36 cellular contexts compared by ENCODE assay signal in the genomic region with DNA sequence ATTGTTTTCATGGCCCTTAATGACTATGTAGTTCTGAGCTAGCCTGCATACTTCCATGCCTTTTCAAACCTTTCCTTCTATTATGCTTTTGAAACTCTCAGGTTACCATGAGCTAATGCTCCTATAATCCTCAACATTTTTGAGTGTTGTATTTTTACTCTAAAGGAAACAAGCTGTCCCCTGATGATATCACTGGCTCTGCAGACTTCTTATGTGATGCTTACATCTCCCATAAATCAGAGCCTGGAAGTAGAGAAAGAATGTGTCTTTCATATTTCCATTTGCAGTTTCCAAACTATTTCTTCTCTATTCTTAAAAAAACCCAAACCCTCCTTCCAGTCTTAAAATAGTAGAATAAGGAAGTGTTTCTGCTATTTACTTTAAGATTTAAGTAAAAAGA.
"Had no signal": no experiment of that assay in that cellular context is flagged by ENCODE, and none has a peak within 500 bp of the region (broad histone marks: within the 10 kb centered on the region; RNA-seq: fewer than 3 reads in every experiment).

No MANE protein-coding gene starts in this region.

- H3K27ac Mint-ChIP-seq: activated CD4-positive, alpha-beta memory T cell treated with anti-CD3 and anti-CD28 coated beads, Interleukin-2, amount 10 ng/mL, durations not matched to agents 7 days and 5 days; activated CD4-positive, alpha-beta T cell treated with anti-CD3 and anti-CD28 coated beads for 36 hours; activated CD4-positive, alpha-beta T cell treated with anti-CD3 and anti-CD28 coated beads, Interleukin-2, amount 10 ng/mL, durations not matched to agents 24 days and 14 days; activated CD8-positive, alpha-beta memory T cell treated with anti-CD3 and anti-CD28 coated beads, Interleukin-2, amount 10 ng/mL, durations not matched to agents 7 days and 5 days; activated CD8-positive, alpha-beta T cell treated with anti-CD3 and anti-CD28 coated beads, Interleukin-2, amount 10 ng/mL, durations not matched to agents 7 days and 5 days; activated naive CD4-positive, alpha-beta T cell treated with anti-CD3 and anti-CD28 coated beads, Interleukin-2, amount 10 ng/mL, durations not matched to agents 7 days and 5 days; activated naive CD4-positive, alpha-beta T cell treated with anti-CD3 and anti-CD28 coated beads, Interleukin-2, amount 50 U/mL, for 24 hours; activated naive CD8-positive, alpha-beta T cell; activated naive CD8-positive, alpha-beta T cell treated with anti-CD3 and anti-CD28 coated beads, Interleukin-2, amount 10 ng/mL, durations not matched to agents 7 days and 5 days; activated naive CD8-positive, alpha-beta T cell treated with anti-CD3 and anti-CD28 coated beads, Interleukin-2, amount 50 U/mL, for 24 hours; activated T-cell treated with anti-CD3 and anti-CD28 coated beads, Interleukin-2, amount 50 U/mL, for 24 hours; activated T-helper 2 cell treated with anti-CD3 and anti-CD28 coated beads, Interferon-gamma antibody, Interleukin-2, Interleukin-4, amounts not matched to agents 10 μg/mL and 5 μg/mL and 100 μg/mL, durations not matched to agents 14 hours and 24 hours and 36 hours; brain; T-helper 1 cell treated with Interleukin-12 subunit alpha and Interleukin-12 subunit beta and Interleukin-4 antibody, amounts not matched to agents 30 μg/mL and 1 μg/mL, for 36 hours; T-helper 2 cell treated with Interferon-gamma antibody and Interleukin-4, amounts not matched to agents 5 μg/mL and 100 μg/mL, for 36 hours; WTC11 had no signal

- DNase-seq: activated CD4-positive, alpha-beta memory T cell treated with anti-CD3 and anti-CD28 coated beads, Interleukin-2, amount 10 ng/mL, durations not matched to agents 7 days and 5 days; activated CD4-positive, alpha-beta T cell treated with anti-CD3 and anti-CD28 coated beads for 1 hour; activated CD4-positive, alpha-beta T cell treated with anti-CD3 and anti-CD28 coated beads for 36 hours; activated CD4-positive, alpha-beta T cell treated with anti-CD3 and anti-CD28 coated beads, Interleukin-2, amount 10 ng/mL, durations not matched to agents 24 days and 14 days; activated CD4-positive, alpha-beta T cell treated with anti-CD3 and anti-CD28 coated beads, Interleukin-2, amount 50 U/mL, for 48 hours; activated CD4-positive, CD25-positive, alpha-beta regulatory T cell; activated CD8-positive, alpha-beta memory T cell treated with anti-CD3 and anti-CD28 coated beads for 24 hours; activated CD8-positive, alpha-beta memory T cell treated with anti-CD3 and anti-CD28 coated beads, Interleukin-2, amount 10 ng/mL, durations not matched to agents 7 days and 5 days; activated CD8-positive, alpha-beta memory T cell treated with anti-CD3 and anti-CD28 coated beads, Interleukin-2, amount 50 U/mL, for 48 hours; activated CD8-positive, alpha-beta T cell treated with anti-CD3 and anti-CD28 coated beads, Interleukin-2, amount 10 ng/mL, durations not matched to agents 7 days and 5 days; activated effector memory CD4-positive, alpha-beta T cell treated with Interleukin-2 at 50 U/mL for 16 hours; activated gamma-delta T cell; activated naive CD4-positive, alpha-beta T cell treated with anti-CD3 and anti-CD28 coated beads, Interleukin-2, amount 10 ng/mL, durations not matched to agents 7 days and 5 days; activated naive CD4-positive, alpha-beta T cell treated with Interleukin-2 at 50 U/mL for 16 hours; activated naive CD8-positive, alpha-beta T cell treated with anti-CD3 and anti-CD28 coated beads, Interleukin-2, amount 10 ng/mL, durations not matched to agents 7 days and 5 days; activated naive CD8-positive, alpha-beta T cell treated with anti-CD3 and anti-CD28 coated beads, Interleukin-2, amount 50 U/mL, for 24 hours; activated T-cell treated with anti-CD3 and anti-CD28 coated beads, Interleukin-2, amount 50 U/mL, for 24 hours; activated T-cell treated with anti-CD3 and anti-CD28 coated beads, Interleukin-2, amount 50 U/mL, for 48 hours; amygdala; anterior cingulate cortex; caudate nucleus; cerebellar nuclear complex; T-helper 1 cell; T-helper 2 cell; T-helper 9 cell; WERI-Rb-1 had no signal

- H3K4me1 Mint-ChIP-seq: activated CD4-positive, alpha-beta memory T cell treated with anti-CD3 and anti-CD28 coated beads, Interleukin-2, amount 10 ng/mL, durations not matched to agents 7 days and 5 days; activated CD4-positive, alpha-beta T cell treated with anti-CD3 and anti-CD28 coated beads for 36 hours; activated CD4-positive, alpha-beta T cell treated with anti-CD3 and anti-CD28 coated beads, Interleukin-2, amount 10 ng/mL, durations not matched to agents 24 days and 14 days; activated CD8-positive, alpha-beta memory T cell treated with anti-CD3 and anti-CD28 coated beads, Interleukin-2, amount 10 ng/mL, durations not matched to agents 7 days and 5 days; activated naive CD4-positive, alpha-beta T cell treated with anti-CD3 and anti-CD28 coated beads, Interleukin-2, amount 10 ng/mL, durations not matched to agents 7 days and 5 days; activated naive CD4-positive, alpha-beta T cell treated with anti-CD3 and anti-CD28 coated beads, Interleukin-2, amount 50 U/mL, for 24 hours; activated naive CD8-positive, alpha-beta T cell treated with anti-CD3 and anti-CD28 coated beads, Interleukin-2, amount 10 ng/mL, durations not matched to agents 7 days and 5 days; activated naive CD8-positive, alpha-beta T cell treated with anti-CD3 and anti-CD28 coated beads, Interleukin-2, amount 50 U/mL, for 24 hours; central memory CD8-positive, alpha-beta T cell; WTC11 had no signal

- H3K9me3 Mint-ChIP-seq: activated CD4-positive, alpha-beta memory T cell treated with anti-CD3 and anti-CD28 coated beads, Interleukin-2, amount 10 ng/mL, durations not matched to agents 7 days and 5 days; activated CD4-positive, alpha-beta T cell treated with anti-CD3 and anti-CD28 coated beads, Interleukin-2, amount 10 ng/mL, durations not matched to agents 24 days and 14 days; activated naive CD4-positive, alpha-beta T cell treated with anti-CD3 and anti-CD28 coated beads, Interleukin-2, amount 10 ng/mL, durations not matched to agents 7 days and 5 days; activated naive CD8-positive, alpha-beta T cell treated with anti-CD3 and anti-CD28 coated beads, Interleukin-2, amount 50 U/mL, for 24 hours; activated T-cell treated with anti-CD3 and anti-CD28 coated beads, Interleukin-2, amount 50 U/mL, for 24 hours; activated T-helper 2 cell treated with anti-CD3 and anti-CD28 coated beads, Interferon-gamma antibody, Interleukin-2, Interleukin-4, amounts not matched to agents 10 μg/mL and 5 μg/mL and 100 μg/mL, durations not matched to agents 14 hours and 24 hours and 36 hours; T-helper 1 cell treated with Interleukin-12 subunit alpha and Interleukin-12 subunit beta and Interleukin-4 antibody, amounts not matched to agents 30 μg/mL and 1 μg/mL, for 36 hours; T-helper 2 cell treated with Interferon-gamma antibody and Interleukin-4, amounts not matched to agents 5 μg/mL and 100 μg/mL, for 36 hours had no signal

- H3K36me3 Mint-ChIP-seq: activated CD8-positive, alpha-beta memory T cell treated with anti-CD3 and anti-CD28 coated beads, Interleukin-2, amount 10 ng/mL, durations not matched to agents 7 days and 5 days; activated naive CD4-positive, alpha-beta T cell treated with anti-CD3 and anti-CD28 coated beads, Interleukin-2, amount 10 ng/mL, durations not matched to agents 7 days and 5 days; activated naive CD4-positive, alpha-beta T cell treated with anti-CD3 and anti-CD28 coated beads, Interleukin-2, amount 50 U/mL, for 24 hours; activated naive CD8-positive, alpha-beta T cell; activated naive CD8-positive, alpha-beta T cell treated with anti-CD3 and anti-CD28 coated beads, Interleukin-2, amount 10 ng/mL, durations not matched to agents 7 days and 5 days; brain had no signal

- H3K27me3 Mint-ChIP-seq: activated naive CD4-positive, alpha-beta T cell treated with anti-CD3 and anti-CD28 coated beads, Interleukin-2, amount 10 ng/mL, durations not matched to agents 7 days and 5 days; activated T-cell treated with anti-CD3 and anti-CD28 coated beads, Interleukin-2, amount 50 U/mL, for 24 hours had no signal

- H3K4me3 Mint-ChIP-seq: activated CD4-positive, alpha-beta memory T cell treated with anti-CD3 and anti-CD28 coated beads, Interleukin-2, amount 10 ng/mL, durations not matched to agents 7 days and 5 days; activated CD4-positive, alpha-beta T cell treated with anti-CD3 and anti-CD28 coated beads for 36 hours; activated CD4-positive, alpha-beta T cell treated with anti-CD3 and anti-CD28 coated beads, Interleukin-2, amount 10 ng/mL, durations not matched to agents 24 days and 14 days; activated CD8-positive, alpha-beta memory T cell treated with anti-CD3 and anti-CD28 coated beads, Interleukin-2, amount 10 ng/mL, durations not matched to agents 7 days and 5 days; activated CD8-positive, alpha-beta T cell treated with anti-CD3 and anti-CD28 coated beads, Interleukin-2, amount 10 ng/mL, durations not matched to agents 7 days and 5 days; activated naive CD4-positive, alpha-beta T cell treated with anti-CD3 and anti-CD28 coated beads, Interleukin-2, amount 10 ng/mL, durations not matched to agents 7 days and 5 days; activated naive CD4-positive, alpha-beta T cell treated with anti-CD3 and anti-CD28 coated beads, Interleukin-2, amount 50 U/mL, for 24 hours; activated naive CD8-positive, alpha-beta T cell; activated naive CD8-positive, alpha-beta T cell treated with anti-CD3 and anti-CD28 coated beads, Interleukin-2, amount 10 ng/mL, durations not matched to agents 7 days and 5 days; activated naive CD8-positive, alpha-beta T cell treated with anti-CD3 and anti-CD28 coated beads, Interleukin-2, amount 50 U/mL, for 24 hours; activated T-cell treated with anti-CD3 and anti-CD28 coated beads, Interleukin-2, amount 50 U/mL, for 24 hours; brain; central memory CD8-positive, alpha-beta T cell; T-helper 1 cell treated with Interleukin-12 subunit alpha and Interleukin-12 subunit beta and Interleukin-4 antibody, amounts not matched to agents 30 μg/mL and 1 μg/mL, for 36 hours; T-helper 2 cell treated with Interferon-gamma antibody and Interleukin-4, amounts not matched to agents 5 μg/mL and 100 μg/mL, for 36 hours; WTC11 had no signal

- H3K4me3 ChIP-seq: ascending aorta, cardiac muscle cell had no signal
